ENCODE assay signal across 11 cellular contexts in the genomic region with DNA sequence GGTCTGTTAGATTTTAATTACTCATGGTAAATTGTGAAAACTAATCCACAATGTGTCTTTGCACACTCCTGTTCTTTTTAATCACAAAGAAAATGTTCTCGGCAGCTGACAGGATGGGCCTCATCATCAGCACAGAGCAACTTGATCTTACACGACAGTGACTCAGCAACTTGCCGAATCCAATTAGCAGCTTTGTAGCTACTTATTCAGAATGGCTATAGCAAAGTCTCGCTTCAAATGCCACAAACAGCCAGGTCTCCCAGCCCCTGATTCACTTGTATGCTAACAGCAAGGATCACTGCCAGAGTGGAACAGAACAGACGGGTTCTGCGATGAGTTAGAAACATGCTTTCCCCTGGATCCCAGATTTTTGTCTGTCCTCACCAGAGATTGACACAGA.
DNase-seq lines count a peak whose midpoint lies in the region; ATAC-seq, FAIRE-seq and TF ChIP-seq lines count a peak whose summit lies in the region.
"Had no signal": no experiment of that assay in that cellular context is flagged by ENCODE, and none has a peak within 500 bp of the region (broad histone marks: within the 10 kb centered on the region; RNA-seq: fewer than 3 reads in every experiment).

No MANE protein-coding gene starts in this region.

- no peaks in the 10 kb centered on the region for H3K79me1 ChIP-seq in mesenchymal stem cell (replicated peaks; ENCODE audit: low read length, poor library complexity, severe bottlenecking)

- TF ChIP-seq CTCF in D721Med (IDR thresholded peaks at IDR 0.05; ENCODE audit: insufficient read depth, missing control alignments) (no peak), vagina (IDR thresholded peaks at IDR 0.05) (no peak)

- FAIRE-seq in D721Med (lab: Jason Lieb, UNC) = no peak

- peak overlapping the region; percentile 89 for H4K8ac ChIP-seq in mesenchymal stem cell (ENCODE audit: low read length)

- H3K4me3 ChIP-seq in mesenchymal stem cell (ENCODE audit: insufficient read depth in 1 of 2, low read depth in 1 of 2, low read length in 2 of 2) (peak overlapping the region in 1 of 2 experiments; percentile 25), vagina (no peak overlapping the region)
- H3K4me3 ChIP-seq: prostate gland had no signal

- no peak overlapping the region for H2AFZ ChIP-seq in mesenchymal stem cell (ENCODE audit: low read depth, low read length)

- H2BK15ac ChIP-seq in mesenchymal stem cell (ENCODE audit: low read depth, poor library complexity, severe bottlenecking) = no peak overlapping the region

- no peak overlapping the region for H3K4me2 ChIP-seq in mesenchymal stem cell (ENCODE audit: low read length, poor library complexity, severe bottlenecking)

- H3K36me3 ChIP-seq in mesenchymal stem cell (ENCODE audit: control insufficient read depth in 1 of 2, insufficient read depth in 2 of 2, low read depth in 1 of 2, low read length in 2 of 2) (no peaks in the 10 kb centered on the region), vagina (no peaks in the 10 kb centered on the region)
- H3K36me3 ChIP-seq: prostate gland had no signal

- H3K14ac ChIP-seq in mesenchymal stem cell (ENCODE audit: low read length in 2 of 2) = no peak overlapping the region

- peak overlapping the region; percentile 34 for H3K9ac ChIP-seq in mesenchymal stem cell (ENCODE audit: low read length)

- H2BK120ac ChIP-seq in mesenchymal stem cell (ENCODE audit: low read depth, low read length) = peak overlapping the region; percentile 56

- peak overlapping the region in 1 of 2 experiments; percentile 57 for H3K23ac ChIP-seq in mesenchymal stem cell (ENCODE audit: low read length in 2 of 2)

- TF ChIP-seq POLR2A in vagina (IDR thresholded peaks at IDR 0.05) = no peak

- H3K27me3 ChIP-seq in mesenchymal stem cell (ENCODE audit: control insufficient read depth in 1 of 2, insufficient read depth in 1 of 2, low read length in 2 of 2) (no peaks in the 10 kb centered on the region), vagina (no peaks in the 10 kb centered on the region)

- peak overlapping the region in 1 of 2 experiments; percentile 20 for H3K4ac ChIP-seq in mesenchymal stem cell (ENCODE audit: low read depth in 1 of 2, low read length in 2 of 2)

- H4K91ac ChIP-seq in mesenchymal stem cell (ENCODE audit: low read length) = peak overlapping the region; percentile 93

- peaks cover 5% of the 10 kb centered on the region for H3K4me1 ChIP-seq in mesenchymal stem cell (ENCODE audit: control insufficient read depth, insufficient read depth, low read depth, low read length)
- no peaks in the 10 kb centered on the region for H3K4me1 ChIP-seq in vagina
- H3K4me1 ChIP-seq: prostate gland had no signal

- H2AK5ac ChIP-seq in mesenchymal stem cell (ENCODE audit: low read length, severe bottlenecking) = no peak overlapping the region

- H3K9me3 ChIP-seq in mesenchymal stem cell (ENCODE audit: control insufficient read depth, low read length) = peaks cover 27% of the 10 kb centered on the region
- no peaks in the 10 kb centered on the region for H3K9me3 ChIP-seq in vagina
- H3K9me3 ChIP-seq: prostate gland had no signal

- peak overlapping the region in 1 of 2 experiments; percentile 93 for H3K18ac ChIP-seq in mesenchymal stem cell (ENCODE audit: low read depth in 1 of 2, low read length in 2 of 2)

- intact Hi-C loops in vagina (cut with DNase I) = no loop called here

- no peak overlapping the region for H3K27ac ChIP-seq in mesenchymal stem cell (ENCODE audit: low read length, poor library complexity, severe bottlenecking)
- no peak overlapping the region for H3K27ac ChIP-seq in vagina
- H3K27ac ChIP-seq: prostate gland had no signal

- no peak for ATAC-seq in HG03439 (IDR thresholded peaks at IDR 0.05; ENCODE audit: unreplicated experiment)

- no peak overlapping the region for H2BK5ac ChIP-seq in mesenchymal stem cell (ENCODE audit: low read depth, low read length, poor library complexity, severe bottlenecking)

- peak overlapping the region in 1 of 2 experiments; percentile 94 for H2BK12ac ChIP-seq in mesenchymal stem cell (ENCODE audit: low read length in 2 of 2)

- 18% methylated on average over 6 of the region's 6 CpGs for WGBS in mesenchymal stem cell

- DNase-seq in D721Med (ENCODE audit: insufficient read length, low spot score) = peak; percentile 34
- DNase-seq in NCI-H2171 (lab: John Stamatoyannopoulos, UW) = peak; percentile 33
- DNase-seq in dedifferentiated amniotic fluid mesenchymal stem cell (ENCODE audit: extremely low spot score) = peak; percentile 71
- DNase-seq in mesenchymal stem cell = peak; percentile 92
- DNase-seq in DMS114 treated with DMSO at 0.1 percent for 48 hours (lab: John Stamatoyannopoulos, UW; ENCODE audit: unreplicated experiment) = no peak
- no peak for DNase-seq in vagina (ENCODE audit: extremely low spot score in 2 of 2)
- DNase-seq in AML-193 (lab: John Stamatoyannopoulos, UW) = no peak
- DNase-seq: activated CD4-positive, alpha-beta T cell treated with anti-CD3 and anti-CD28 coated beads, Interleukin-2, amount 50 U/mL, for 1 hour; NCI-H1048 had no signal

Comparison
In these comparisons a context has a peak if more than half of its experiments do, and no peak if none do; other contexts are left out.
1. DNase-seq: peak in D721Med (single experiment), NCI-H2171 (single experiment), dedifferentiated amniotic fluid mesenchymal stem cell (single experiment) and mesenchymal stem cell (single experiment); none in DMS114 treated with DMSO at 0.1 percent for 48 hours (single experiment), vagina (0 of 2) and AML-193 (0 of 2).